Comparison of ENCODE assay signal across 13 cellular contexts in the genomic region with DNA sequence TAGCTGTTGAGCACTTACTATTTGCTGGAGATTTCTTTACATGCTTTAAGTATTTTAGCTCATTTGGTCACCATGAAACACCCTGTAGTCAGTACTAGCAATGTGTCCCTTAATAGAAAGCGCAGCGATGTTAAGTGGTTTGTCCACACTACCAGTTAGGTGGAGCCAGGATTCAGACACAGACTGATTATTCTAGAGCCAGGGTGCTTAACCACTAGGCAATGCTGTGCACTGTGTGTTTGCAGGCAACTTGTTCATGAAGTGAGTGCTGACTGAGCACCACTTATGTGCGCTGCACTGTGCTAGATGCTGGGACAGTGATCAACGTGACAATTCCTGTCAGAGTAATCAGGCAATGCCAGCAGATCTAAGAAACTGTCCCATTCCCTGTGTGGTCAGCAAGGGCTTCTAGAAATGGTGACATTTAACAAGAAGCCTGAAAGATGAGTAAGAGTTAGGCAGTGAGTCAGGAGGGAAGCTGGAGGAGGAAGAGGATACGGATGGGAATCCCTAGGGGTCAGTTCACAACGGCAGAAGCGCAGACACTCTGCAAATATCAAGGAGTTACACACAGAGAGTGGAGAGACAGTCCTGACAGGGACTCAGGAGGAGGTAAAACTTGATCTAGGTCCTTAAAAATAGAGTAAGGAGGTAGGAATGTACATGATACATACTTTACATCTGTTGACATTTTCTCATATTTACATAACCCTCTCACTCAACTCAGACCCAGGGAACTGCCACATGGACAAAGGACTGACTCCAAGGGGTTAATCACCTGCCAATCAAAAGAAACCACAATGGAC.
A peak's percentile ranks its signal among the peaks of the same experiment; 100 is the strongest.
DNase-seq lines count a peak whose midpoint lies in the region; ATAC-seq, FAIRE-seq and TF ChIP-seq lines count a peak whose summit lies in the region.
"Had no signal": no experiment of that assay in that cellular context is flagged by ENCODE, and none has a peak within 500 bp of the region (broad histone marks: within the 10 kb centered on the region; RNA-seq: fewer than 3 reads in every experiment).

No MANE protein-coding gene starts in this region.

- TF ChIP-seq CTCF in A549 (IDR thresholded peaks at IDR 0.05), result no peak
- no peak for TF ChIP-seq CTCF in astrocyte of the spinal cord (IDR thresholded peaks at IDR 0.05; ENCODE audit: low read depth, low read length)
- no peak for TF ChIP-seq CTCF in keratinocyte (optimal IDR thresholded peaks at IDR 0.05 in 1 of 3, IDR thresholded peaks at IDR 0.05 in 1 of 3, conservative IDR thresholded peaks at IDR 0.05 in 1 of 3; ENCODE audit: extremely low read depth in 1 of 3, insufficient read depth in 2 of 3, low read length in 3 of 3)
- TF ChIP-seq CTCF in OCI-LY7 (conservative IDR thresholded peaks at IDR 0.05; ENCODE audit: low read length), result no peak

- DNase-seq in A549 (ENCODE audit: low read depth in 1 of 2, low spot score in 1 of 2), result peak; percentile 15 to 51
- DNase-seq in HS-27A (ENCODE audit: low read depth), result peak; percentile 15
- DNase-seq in astrocyte of the spinal cord (ENCODE audit: low read depth, low spot score), result peak; percentile 54
- no peak for DNase-seq in keratinocyte (ENCODE audit: low read depth, low spot score)
- no peak for DNase-seq in OCI-LY7 (ENCODE audit: low spot score)
- no peak for DNase-seq in epidermal melanocyte (ENCODE audit: insufficient read length, low spot score)
- DNase-seq in activated effector memory CD4-positive, alpha-beta T cell treated with anti-CD3 and anti-CD28 coated beads, Interleukin-2, amount 50 U/mL, for 16 hours, result no peak
- DNase-seq: BE2C, left colon, nucleus accumbens, SHP77, WERI-Rb-1 had no signal

- no peak overlapping the region for H3K4me3 ChIP-seq in A549
- H3K4me3 ChIP-seq in astrocyte of the spinal cord (ENCODE audit: low read depth, low read length), result no peak overlapping the region
- H3K4me3 ChIP-seq in keratinocyte (ENCODE audit: control insufficient read depth in 2 of 3, extremely low read depth in 1 of 3, insufficient read depth in 2 of 3, low read depth in 1 of 3, low read length in 3 of 3), result no peak overlapping the region
- H3K4me3 ChIP-seq in OCI-LY7 (ENCODE audit: low read depth, low read length, poor library complexity, severe bottlenecking), result no peak overlapping the region

- intact Hi-C loops in OCI-LY7 (cut with micrococcal nuclease; ENCODE audit: unreplicated experiment), result no loop called here

- dilution Hi-C loops in keratinocyte (cut with MboI; ENCODE audit: extremely low pct_ligation_motif_present, low sequenced_read_pairs), result no loop called here

- H3K27ac ChIP-seq in A549 (peak overlapping the region in 1 of 2 experiments; percentile 43; a peak in 1 of 6 replicates), keratinocyte (ENCODE audit: control insufficient read depth, insufficient read depth, low read length) (no peak overlapping the region), OCI-LY7 (ENCODE audit: low read depth, low read length, poor library complexity, severe bottlenecking) (no peak overlapping the region)
- H3K27ac ChIP-seq: WERI-Rb-1 had no signal

- H3K27me3 ChIP-seq in keratinocyte (ENCODE audit: control insufficient read depth, extremely low read depth, insufficient read depth, low read length), result no peaks in the 10 kb centered on the region
- H3K27me3 ChIP-seq: BE2C had no signal

- CTCF ChIA-PET in A549 (lab: Yijun Ruan, JAX) (no interaction called here), OCI-LY7 (lab: Charles Lee; ENCODE audit: unreplicated experiment) (no interaction called here)

- no peaks in the 10 kb centered on the region for H3K9me1 ChIP-seq in keratinocyte (ENCODE audit: control insufficient read depth, extremely low read depth, insufficient read depth, low read length)

- H3K4me2 ChIP-seq in A549 (peak overlapping the region; percentile 29), keratinocyte (ENCODE audit: control insufficient read depth, extremely low read depth, insufficient read depth, low read depth, low read length) (no peak overlapping the region), OCI-LY7 (ENCODE audit: low read length) (no peak overlapping the region)

- no peak for TF ChIP-seq EP300 in A549 (IDR thresholded peaks at IDR 0.05)

- H3K36me3 ChIP-seq in keratinocyte (ENCODE audit: control insufficient read depth in 2 of 2, extremely low read depth in 1 of 2, insufficient read depth in 2 of 2, low read length in 2 of 2), result no peaks in the 10 kb centered on the region
- no peaks in the 10 kb centered on the region for H3K36me3 ChIP-seq in OCI-LY7 (ENCODE audit: insufficient read depth, low read length)
- H3K36me3 ChIP-seq: BE2C, WERI-Rb-1 had no signal

- no peak overlapping the region for H3K9ac ChIP-seq in keratinocyte (ENCODE audit: control insufficient read depth, extremely low read depth, insufficient read depth, low read length)

- no peak overlapping the region for H2AFZ ChIP-seq in keratinocyte (ENCODE audit: control insufficient read depth, low read length)
- H2AFZ ChIP-seq in OCI-LY7 (ENCODE audit: low read length), result no peak overlapping the region

- no peaks in the 10 kb centered on the region for H3K9me3 ChIP-seq in A549
- no peaks in the 10 kb centered on the region for H3K9me3 ChIP-seq in keratinocyte (ENCODE audit: control insufficient read depth, low read depth, low read length)
- no peaks in the 10 kb centered on the region for H3K9me3 ChIP-seq in OCI-LY7 (ENCODE audit: low read length)
- H3K9me3 ChIP-seq: BE2C had no signal

- H3K4me1 ChIP-seq in A549, result peaks cover 10% of the 10 kb centered on the region; the same call in 2 of the 3 replicates
- peaks cover 20% of the 10 kb centered on the region for H3K4me1 ChIP-seq in keratinocyte (ENCODE audit: control insufficient read depth, extremely low read depth, insufficient read depth, low read length)
- H3K4me1 ChIP-seq in OCI-LY7 (ENCODE audit: insufficient read depth, low read length, poor library complexity, severe bottlenecking), result no peaks in the 10 kb centered on the region
- H3K4me1 ChIP-seq: BE2C had no signal

- BruUV-seq in OCI-LY7 (replicated peaks; lab: Mats Ljungman, UMichigan), result no TSS peak

- peak; percentile 77 to 95 for ATAC-seq in A549
- ATAC-seq in GM18909 (IDR thresholded peaks at IDR 0.05; ENCODE audit: poor library complexity, unreplicated experiment), result no peak
- ATAC-seq: left colon had no signal

- no peak for TF ChIP-seq POLR2A in A549 (IDR thresholded peaks at IDR 0.05; ENCODE audit: low read length)

- in situ Hi-C loops in astrocyte of the spinal cord (cut with HindIII; ENCODE audit: low sequenced_read_pairs), result no loop called here

- H3K9me2 ChIP-seq in OCI-LY7 (ENCODE audit: insufficient read depth, low read length), result no peaks in the 10 kb centered on the region

- WGBS in A549 (ENCODE audit: missing lambda C conversion rate), result 14% methylated on average over 7 of the region's 7 CpGs

- no peaks in the 10 kb centered on the region for H4K20me1 ChIP-seq in keratinocyte (ENCODE audit: control insufficient read depth, extremely low read depth, insufficient read depth, low read length)
- H4K20me1 ChIP-seq in OCI-LY7 (ENCODE audit: insufficient read depth, low read length), result no peaks in the 10 kb centered on the region

- TF ChIP-seq RAD21 in A549 (conservative IDR thresholded peaks at IDR 0.05 in 1 of 2, IDR thresholded peaks at IDR 0.05 in 1 of 2), result no peak

- H3K79me2 ChIP-seq in keratinocyte (ENCODE audit: control insufficient read depth, insufficient read depth, low read length) (no peaks in the 10 kb centered on the region), OCI-LY7 (ENCODE audit: insufficient read depth, low read depth, low read length) (no peaks in the 10 kb centered on the region)

- POLR2A ChIA-PET in A549 (lab: Yijun Ruan, JAX) (no interaction called here), OCI-LY7 (lab: Charles Lee) (no interaction called here)

- FAIRE-seq in A549 (lab: Jason Lieb, UNC), result peak; percentile 23
- peak; percentile 56 for FAIRE-seq in keratinocyte (lab: Jason Lieb, UNC)

TF ChIP-seq in A549, 52 proteins besides CTCF, POLR2A, EP300 and RAD21:
- TF ChIP-seq MAX (IDR thresholded peaks at IDR 0.05) (peak; percentile 32; the same call in 1 of the 2 replicates), JUNB (IDR thresholded peaks at IDR 0.05) (peak; percentile 17; the same call in 1 of the 2 replicates), SREBF2 (IDR thresholded peaks at IDR 0.05) (no peak)

Comparison
In these comparisons a context has a peak if more than half of its experiments do, and no peak if none do; other contexts are left out.
1. DNase-seq: peak in A549 (2 of 2), HS-27A (single experiment) and astrocyte of the spinal cord (single experiment); none in keratinocyte (single experiment), OCI-LY7 (single experiment), epidermal melanocyte (single experiment) and activated effector memory CD4-positive, alpha-beta T cell treated with anti-CD3 and anti-CD28 coated beads, Interleukin-2, amount 50 U/mL, for 16 hours (single experiment).